ENCODE assay signal across 23 cellular contexts in genomic region chr20:62401331-62401779, GRCh38. TPM values are rescaled to one million over a fixed set of nuclear protein-coding genes. Genes with fewer than 3 reads are reported as not detected.
DNase-seq lines count a peak whose midpoint lies in the region; ATAC-seq, FAIRE-seq and TF ChIP-seq lines count a peak whose summit lies in the region.
"Had no signal": no experiment of that assay in that cellular context is flagged by ENCODE, and none has a peak within 500 bp of the region (broad histone marks: within the 10 kb centered on the region; RNA-seq: fewer than 3 reads in every experiment).

No MANE protein-coding gene starts in this region.

- H3K4me3 Mint-ChIP-seq in H9 = no peak overlapping the region
- H3K4me3 Mint-ChIP-seq: activated naive CD8-positive, alpha-beta T cell treated with anti-CD3 and anti-CD28 coated beads for 36 hours; activated T-cell treated with anti-CD3 and anti-CD28 coated beads, Interleukin-2, amount 50 U/mL, for 72 hours; immature natural killer cell; stimulated activated naive B cell treated with anti-CD40 and anti-IgM and Interleukin-4, amounts not matched to agents 10 μg/mL and 1 μg/mL and 100 μg/mL, for 72 hours had no signal

- POLR2A ChIA-PET in A549 (lab: Yijun Ruan, JAX) = interaction anchor here (0.6 to 1.6 kb wide), 2 partner anchors 15 to 1224 kb away, joined by 3 to 11 read pairs; partner anchors contain the start of gene RPS21

- no peak overlapping the region for H3K56ac ChIP-seq in H9 (ENCODE audit: insufficient read length, low read depth, low read length)

- H2BK20ac ChIP-seq in H9 (ENCODE audit: low read depth, low read length, poor library complexity, severe bottlenecking) = no peak overlapping the region

- no peak overlapping the region for H3K18ac ChIP-seq in H9 (ENCODE audit: insufficient read length, low read depth, low read length)

- no peaks in the 10 kb centered on the region for H3K9me2 ChIP-seq in GM23248 (ENCODE audit: insufficient read depth)
- H3K9me2 ChIP-seq: SK-N-SH had no signal

- FAIRE-seq in A549 (lab: Jason Lieb, UNC) = no peak
- FAIRE-seq in bronchial epithelial cell (lab: Jason Lieb, UNC) = no peak
- no peak for FAIRE-seq in keratinocyte (lab: Jason Lieb, UNC)

- peak in 1 of 2 experiments; percentile 64; a peak in 3 of 6 replicates for ATAC-seq in A549
- no peak for ATAC-seq in mucosa of descending colon
- ATAC-seq: activated T-cell treated with anti-CD3 and anti-CD28 coated beads, Interleukin-2, amount 50 U/mL, for 72 hours; gastroesophageal sphincter had no signal

- H3K9me1 ChIP-seq in keratinocyte (ENCODE audit: control insufficient read depth, extremely low read depth, insufficient read depth, low read length) = no peaks in the 10 kb centered on the region

- in situ Hi-C loops in GM23248 (cut with MboI) = no loop called here

- no peaks in the 10 kb centered on the region for H3K27me3 ChIP-seq in H9 (ENCODE audit: insufficient read depth, low read length)
- H3K27me3 ChIP-seq in bronchial epithelial cell (ENCODE audit: control insufficient read depth, insufficient read depth, low read length) = no peaks in the 10 kb centered on the region
- H3K27me3 ChIP-seq in keratinocyte (ENCODE audit: control insufficient read depth, extremely low read depth, insufficient read depth, low read length) = no peaks in the 10 kb centered on the region
- H3K27me3 ChIP-seq in GM23248 (replicated peaks; ENCODE audit: insufficient read depth) = no peaks in the 10 kb centered on the region
- H3K27me3 ChIP-seq: gastroesophageal sphincter, upper lobe of left lung had no signal

- H3K27me3 Mint-ChIP-seq in H9 (ENCODE audit: low read depth) = no peaks in the 10 kb centered on the region
- H3K27me3 Mint-ChIP-seq: activated naive CD8-positive, alpha-beta T cell treated with anti-CD3 and anti-CD28 coated beads for 36 hours; stimulated activated naive B cell treated with anti-CD40 and anti-IgM and Interleukin-4, amounts not matched to agents 10 μg/mL and 1 μg/mL and 100 μg/mL, for 72 hours had no signal

- H3K4me1 ChIP-seq in A549 (peaks cover 11% of the 10 kb centered on the region), H9 (ENCODE audit: insufficient read depth, low read length) (no peaks in the 10 kb centered on the region), keratinocyte (ENCODE audit: control insufficient read depth, extremely low read depth, insufficient read depth, low read length) (peaks cover 3% of the 10 kb centered on the region), mucosa of descending colon (ENCODE audit: low read depth) (peaks cover 11% of the 10 kb centered on the region), GM23248 (ENCODE audit: insufficient read depth) (no peaks in the 10 kb centered on the region)

- no peak overlapping the region for H3K4ac ChIP-seq in H9 (ENCODE audit: low read depth, low read length)

- no peaks in the 10 kb centered on the region for H3K79me1 ChIP-seq in H9 (ENCODE audit: insufficient read depth, low read depth, low read length, poor library complexity, severe bottlenecking)

- peaks cover 8% of the 10 kb centered on the region for H4K20me1 ChIP-seq in H9 (ENCODE audit: control insufficient read depth, insufficient read depth, insufficient read length)
- no peaks in the 10 kb centered on the region for H4K20me1 ChIP-seq in keratinocyte (ENCODE audit: control insufficient read depth, extremely low read depth, insufficient read depth, low read length)
- H4K20me1 ChIP-seq in GM23248 (ENCODE audit: insufficient read depth) = no peaks in the 10 kb centered on the region

- TF ChIP-seq POLR2A in A549 (IDR thresholded peaks at IDR 0.05; ENCODE audit: low read length) = no peak

- H3K4me3 ChIP-seq in A549 = no peak overlapping the region
- H3K4me3 ChIP-seq in bronchial epithelial cell (ENCODE audit: low read depth, low read length) = no peak overlapping the region
- no peak overlapping the region for H3K4me3 ChIP-seq in keratinocyte (ENCODE audit: control insufficient read depth in 2 of 3, extremely low read depth in 1 of 3, insufficient read depth in 2 of 3, low read depth in 1 of 3, low read length in 3 of 3)
- H3K4me3 ChIP-seq in mucosa of descending colon = no peak overlapping the region
- no peak overlapping the region for H3K4me3 ChIP-seq in GM23248
- H3K4me3 ChIP-seq in foreskin fibroblast (ENCODE audit: low read depth in 1 of 2, low read length in 2 of 2) = no peak overlapping the region
- H3K4me3 ChIP-seq: gastroesophageal sphincter, skin epidermis, upper lobe of left lung had no signal

- H3K4me1 Mint-ChIP-seq in H9 = peaks cover 9 to 18% of the 10 kb centered on the region in 2 experiments

- H3K27ac ChIP-seq in A549 = no peak overlapping the region
- no peak overlapping the region for H3K27ac ChIP-seq in H9 (ENCODE audit: insufficient read length, low read depth, low read length)
- H3K27ac ChIP-seq in keratinocyte (ENCODE audit: control insufficient read depth, insufficient read depth, low read length) = no peak overlapping the region
- H3K27ac ChIP-seq in GM23248 = no peak overlapping the region
- H3K27ac ChIP-seq: gastroesophageal sphincter, HL-60, skin epidermis, upper lobe of left lung had no signal

- H3K23ac ChIP-seq in H9 (ENCODE audit: insufficient read length, low read depth, low read length) = no peak overlapping the region

- peaks cover 3 to 6% of the 10 kb centered on the region in 2 experiments; a peak in 3 of 5 replicates for H3K9me3 Mint-ChIP-seq in H9
- H3K9me3 Mint-ChIP-seq: activated naive CD8-positive, alpha-beta T cell treated with anti-CD3 and anti-CD28 coated beads for 36 hours; immature natural killer cell had no signal

- no peak for TF ChIP-seq RAD21 in A549 (conservative IDR thresholded peaks at IDR 0.05 in 1 of 2, IDR thresholded peaks at IDR 0.05 in 1 of 2)

- TF ChIP-seq CTCF in A549 (IDR thresholded peaks at IDR 0.05) = peak; percentile 18; the same call in 1 of the 3 replicates
- TF ChIP-seq CTCF in H9 (conservative IDR thresholded peaks at IDR 0.05) = peak; percentile 76
- TF ChIP-seq CTCF in bronchial epithelial cell (IDR thresholded peaks at IDR 0.05; ENCODE audit: insufficient read depth, low read length, severe bottlenecking) = peak; percentile 41
- TF ChIP-seq CTCF in keratinocyte (optimal IDR thresholded peaks at IDR 0.05 in 1 of 3, IDR thresholded peaks at IDR 0.05 in 1 of 3, conservative IDR thresholded peaks at IDR 0.05 in 1 of 3; ENCODE audit: extremely low read depth in 1 of 3, insufficient read depth in 2 of 3, low read length in 3 of 3) = peak; percentile 28 to 61 (median 40)
- TF ChIP-seq CTCF in mucosa of descending colon (IDR thresholded peaks at IDR 0.05) = no peak
- no peak for TF ChIP-seq CTCF in foreskin fibroblast (IDR thresholded peaks at IDR 0.05; ENCODE audit: low read depth, low read length)

- intact Hi-C loops in mucosa of descending colon (cut with DNase I, micrococcal nuclease) = no loop called here

- no peak overlapping the region for H4K5ac ChIP-seq in H9 (ENCODE audit: insufficient read length, low read depth, low read length)

- no peak overlapping the region for H2BK15ac ChIP-seq in H9 (ENCODE audit: low read depth, low read length)

- no peak overlapping the region for H4K8ac ChIP-seq in H9 (replicated peaks; ENCODE audit: insufficient read length, low read depth, low read length)

- H3K27ac Mint-ChIP-seq in H9 = no peak overlapping the region
- H3K27ac Mint-ChIP-seq: activated naive CD8-positive, alpha-beta T cell treated with anti-CD3 and anti-CD28 coated beads for 36 hours; stimulated activated naive B cell treated with anti-CD40 and anti-IgM and Interleukin-4, amounts not matched to agents 10 μg/mL and 1 μg/mL and 100 μg/mL, for 72 hours had no signal

- H3K4me2 ChIP-seq in A549 (no peak overlapping the region), H9 (ENCODE audit: insufficient read depth, insufficient read length, low read length) (no peak overlapping the region), keratinocyte (ENCODE audit: control insufficient read depth, extremely low read depth, insufficient read depth, low read depth, low read length) (no peak overlapping the region), GM23248 (ENCODE audit: unreplicated experiment) (no peak overlapping the region)
- H3K4me2 ChIP-seq: SK-N-SH had no signal

- no peak overlapping the region for H2BK5ac ChIP-seq in H9 (ENCODE audit: insufficient read length, low read length)

- no peak overlapping the region for H2BK120ac ChIP-seq in H9 (ENCODE audit: low read depth, low read length, poor library complexity, severe bottlenecking)

- no peaks in the 10 kb centered on the region for H3K79me2 ChIP-seq in H9 (ENCODE audit: insufficient read depth, low read length)
- H3K79me2 ChIP-seq in keratinocyte (ENCODE audit: control insufficient read depth, insufficient read depth, low read length) = peaks cover 4% of the 10 kb centered on the region
- no peaks in the 10 kb centered on the region for H3K79me2 ChIP-seq in GM23248 (ENCODE audit: insufficient read depth)

- peak; percentile 35 to 61 for DNase-seq in A549 (ENCODE audit: low read depth in 1 of 2, low spot score in 1 of 2)
- DNase-seq in H9 = peak; percentile 85
- no peak for DNase-seq in bronchial epithelial cell (ENCODE audit: low read depth)
- no peak for DNase-seq in keratinocyte (ENCODE audit: low read depth, low spot score)
- DNase-seq in activated CD8-positive, alpha-beta memory T cell treated with anti-CD3 and anti-CD28 coated beads, Interleukin-2, amount 50 U/mL, for 48 hours = no peak
- no peak for DNase-seq in mucosa of descending colon
- DNase-seq in GM23248 = no peak
- DNase-seq in foreskin fibroblast = no peak
- DNase-seq: activated CD4-positive, alpha-beta T cell treated with anti-CD3 and anti-CD28 coated beads, Interleukin-2, amount 50 U/mL, for 48 hours; activated naive CD8-positive, alpha-beta T cell treated with anti-CD3 and anti-CD28 coated beads for 36 hours; activated T-cell treated with anti-CD3 and anti-CD28 coated beads, Interleukin-2, amount 50 U/mL, for 72 hours; caudate nucleus; effector memory CD4-positive, alpha-beta T cell; immature natural killer cell; NCI-H226; SK-N-SH; stimulated activated naive B cell treated with anti-CD40 and anti-IgM and Interleukin-4, amounts not matched to agents 10 μg/mL and 1 μg/mL and 100 μg/mL, for 72 hours had no signal

- no peaks in the 10 kb centered on the region for H3K9me3 ChIP-seq in A549
- H3K9me3 ChIP-seq in H9 (ENCODE audit: control insufficient read depth, low read depth, low read length) = no peaks in the 10 kb centered on the region
- H3K9me3 ChIP-seq in keratinocyte (ENCODE audit: control insufficient read depth, low read depth, low read length) = no peaks in the 10 kb centered on the region
- H3K9me3 ChIP-seq in mucosa of descending colon = no peaks in the 10 kb centered on the region
- H3K9me3 ChIP-seq in GM23248 (ENCODE audit: low read depth) = no peaks in the 10 kb centered on the region
- H3K9me3 ChIP-seq: gastroesophageal sphincter, SK-N-SH, upper lobe of left lung had no signal

- peaks cover 2% of the 10 kb centered on the region for H3K23me2 ChIP-seq in H9 (ENCODE audit: insufficient read length, low read depth, low read length, poor library complexity, severe bottlenecking)

- no peak overlapping the region for H3T11ph ChIP-seq in H9 (ENCODE audit: low read length)

- H3F3A ChIP-seq in GM23248 (ENCODE audit: insufficient read depth) = no peaks in the 10 kb centered on the region

- CTCF ChIA-PET in A549 (lab: Yijun Ruan, JAX) = interaction anchor here (0.6 to 4.6 kb wide), 11 partner anchors 8 to 215 kb away, joined by 3 to 38 read pairs (median 4); partner anchors contain the start of gene ADRM1

- H3K36me3 Mint-ChIP-seq in H9 (ENCODE audit: insufficient read depth in 1 of 3, low read depth in 3 of 3) = peaks cover 0 to 11% (median 8%) of the 10 kb centered on the region in 3 experiments; a peak in 6 of 7 replicates

- no peak overlapping the region for H3K9ac ChIP-seq in H9 (ENCODE audit: extremely low read depth, insufficient read length, low read length)
- H3K9ac ChIP-seq in keratinocyte (ENCODE audit: control insufficient read depth, extremely low read depth, insufficient read depth, low read length) = no peak overlapping the region
- no peak overlapping the region for H3K9ac ChIP-seq in GM23248
- H3K9ac ChIP-seq: SK-N-SH had no signal

- dilution Hi-C loops in keratinocyte (cut with MboI; ENCODE audit: extremely low pct_ligation_motif_present, low sequenced_read_pairs) = no loop called here

- H2BK12ac ChIP-seq in H9 (ENCODE audit: insufficient read length, low read depth, low read length) = no peak overlapping the region

- no peak for TF ChIP-seq EP300 in A549 (IDR thresholded peaks at IDR 0.05)

- H3K36me3 ChIP-seq in bronchial epithelial cell (ENCODE audit: control insufficient read depth, insufficient read depth, low read length) = no peaks in the 10 kb centered on the region
- peaks cover 0 to 1% of the 10 kb centered on the region in 2 experiments for H3K36me3 ChIP-seq in keratinocyte (ENCODE audit: control insufficient read depth in 2 of 2, extremely low read depth in 1 of 2, insufficient read depth in 2 of 2, low read length in 2 of 2)
- H3K36me3 ChIP-seq in mucosa of descending colon (ENCODE audit: low read depth) = no peaks in the 10 kb centered on the region
- no peaks in the 10 kb centered on the region for H3K36me3 ChIP-seq in GM23248 (ENCODE audit: low read depth)

- H2AFZ ChIP-seq in H9 (ENCODE audit: low read length) (no peak overlapping the region), keratinocyte (ENCODE audit: control insufficient read depth, low read length) (no peak overlapping the region), GM23248 (no peak overlapping the region)

- 64% methylated on average over 16 of the region's 21 CpGs for WGBS in A549 (ENCODE audit: missing lambda C conversion rate)
- no CpG with 5 or more reads among the region's 21 CpGs for WGBS in H9 (ENCODE audit: extremely low coverage, insufficient read length, low lambda C conversion rate)
- WGBS in GM23248 (ENCODE audit: low coverage in 1 of 2, low lambda C conversion rate in 2 of 2, missing lambda C conversion rate in 2 of 2), 2 experiments = 85 to 87% methylated on average over 21 of the region's 21 CpGs

- no peak overlapping the region for H2AK5ac ChIP-seq in H9 (ENCODE audit: insufficient read length, low read length)

- H3K14ac ChIP-seq in H9 (ENCODE audit: insufficient read depth, low read length) = no peak overlapping the region

- H4K91ac ChIP-seq in H9 (ENCODE audit: insufficient read length, low read depth, low read length) = no peak overlapping the region

RNA-seq across cellular contexts. Expression of gene CABLES2, which starts 5.7 kb away (rescaled TPM):
- polyA plus RNA-seq in A549 (2011; rRNA removed) = 3.9 and 5.0 TPM in 2 replicates
- 5.9 and 7.3 TPM in 2 replicates for polyA plus RNA-seq in A549 (2012; cell fraction: cytosol; rRNA removed)
- 9.4 and 10.5 TPM in 2 replicates for polyA plus RNA-seq in A549 (2012; cell fraction: nucleus; rRNA removed)
- polyA plus RNA-seq in A549 (2017; fragmentation: RNase III; extraction: RNeasy Plus Mini Kit Qiagen cat#74134 plus additional on column Dnase treatment) = 5.6 to 7.7 TPM (median 6.6 TPM) in 3 replicates
- 6.1 and 7.1 TPM in 2 replicates for polyA minus RNA-seq in A549 (2011; rRNA and poly(A)+ RNA removed)
- 10.8 and 11.0 TPM in 2 replicates for total RNA-seq in H9 (2021)
- 0.51 and 1.3 TPM in 2 replicates for total RNA-seq in bronchial epithelial cell
- polyA plus RNA-seq in keratinocyte = 1.9 to 4.6 TPM (median 2.2 TPM) in 3 replicates
- 2.3 TPM for polyA plus RNA-seq in keratinocyte (2011; ENCODE audit: low read depth)
- polyA plus RNA-seq in keratinocyte (2011; cell fraction: cytosol; rRNA removed) = 2.5 and 3.3 TPM in 2 replicates
- polyA plus RNA-seq in keratinocyte (2011; cell fraction: nucleus; rRNA removed) = 3.8 and 4.1 TPM in 2 replicates
- 2.5 and 4.4 TPM in 2 replicates for polyA plus RNA-seq in keratinocyte (2012; ENCODE audit: low replicate concordance)
- polyA minus RNA-seq in keratinocyte = 3.0 to 5.1 TPM (median 3.0 TPM) in 3 replicates
- polyA minus RNA-seq in keratinocyte (2011; cell fraction: cytosol; rRNA and poly(A)+ RNA removed) = 3.1 TPM
- polyA minus RNA-seq in keratinocyte (2011; cell fraction: nucleus; rRNA and poly(A)+ RNA removed) = 2.1 and 2.3 TPM in 2 replicates
- total RNA-seq in mucosa of descending colon = 1 to 10 TPM; 5.4 to 9.3 (median 6.6) TPM
- 3.0 and 7.3 TPM in 2 replicates for total RNA-seq in GM23248 (2014; rRNA removed; shearing (Covaris generic))
- polyA plus RNA-seq in GM23248 (2016; fragmentation: Nextera tagmentation; extraction: Ambion mirVana) = 0.66 and 0.82 TPM in 2 replicates

RNA-seq across cellular contexts. Expression of gene RPS21, which starts 14.5 kb away (rescaled TPM):
- polyA plus RNA-seq in A549 (2011; rRNA removed) = 3,697 and 4,026 TPM in 2 replicates
- 8,308 and 13,239 TPM in 2 replicates for polyA plus RNA-seq in A549 (2012; cell fraction: cytosol; rRNA removed)
- 5,168 and 6,855 TPM in 2 replicates for polyA plus RNA-seq in A549 (2012; cell fraction: nucleus; rRNA removed)
- polyA plus RNA-seq in A549 (2017; fragmentation: RNase III; extraction: RNeasy Plus Mini Kit Qiagen cat#74134 plus additional on column Dnase treatment) = 2,862 to 2,938 TPM (median 2,871 TPM) in 3 replicates
- polyA minus RNA-seq in A549 (2011; rRNA and poly(A)+ RNA removed) = 804 and 936 TPM in 2 replicates
- 1,715 and 1,736 TPM in 2 replicates for total RNA-seq in H9 (2021)
- 1,471 and 1,737 TPM in 2 replicates for total RNA-seq in bronchial epithelial cell
- 2,971 to 5,490 TPM (median 3,874 TPM) in 3 replicates for polyA plus RNA-seq in keratinocyte
- polyA plus RNA-seq in keratinocyte (2011; ENCODE audit: low read depth) = 984 TPM
- polyA plus RNA-seq in keratinocyte (2011; cell fraction: cytosol; rRNA removed) = 1,407 and 2,786 TPM in 2 replicates
- 1,324 and 1,818 TPM in 2 replicates for polyA plus RNA-seq in keratinocyte (2011; cell fraction: nucleus; rRNA removed)
- polyA plus RNA-seq in keratinocyte (2012; ENCODE audit: low replicate concordance) = 3,853 and 4,653 TPM in 2 replicates
- polyA minus RNA-seq in keratinocyte = 724 to 1,431 TPM (median 1,117 TPM) in 3 replicates
- 1,444 TPM for polyA minus RNA-seq in keratinocyte (2011; cell fraction: cytosol; rRNA and poly(A)+ RNA removed)
- polyA minus RNA-seq in keratinocyte (2011; cell fraction: nucleus; rRNA and poly(A)+ RNA removed) = 353 and 441 TPM in 2 replicates
- total RNA-seq in mucosa of descending colon = 1,000 to 10,000 TPM; 1,171 to 1,284 (median 1,191) TPM
- 1,039 and 1,622 TPM in 2 replicates for total RNA-seq in GM23248 (2014; rRNA removed; shearing (Covaris generic))
- 566 and 639 TPM in 2 replicates for polyA plus RNA-seq in GM23248 (2016; fragmentation: Nextera tagmentation; extraction: Ambion mirVana)

RNA-seq across cellular contexts. Expression of gene RBBP8NL, which starts 26.0 kb away (rescaled TPM):
- polyA plus RNA-seq in A549 (2011; rRNA removed) (not detected in 2 replicates), A549 (2017; fragmentation: RNase III; extraction: RNeasy Plus Mini Kit Qiagen cat#74134 plus additional on column Dnase treatment) (not detected in 3 replicates), keratinocyte (0.05 to 0.26 TPM (median 0.13 TPM) in 3 replicates), GM23248 (2016; fragmentation: Nextera tagmentation; extraction: Ambion mirVana) (not detected in 2 replicates)
- not detected in 2 replicates for polyA plus RNA-seq in A549 (2012; cell fraction: cytosol; rRNA removed)
- not detected in 2 replicates for polyA plus RNA-seq in A549 (2012; cell fraction: nucleus; rRNA removed)
- not detected in 2 replicates for polyA minus RNA-seq in A549 (2011; rRNA and poly(A)+ RNA removed)
- total RNA-seq in H9 (2021) (0.20 and 0.28 TPM in 2 replicates), bronchial epithelial cell (under 0.01 and 1.0 TPM in 2 replicates), mucosa of descending colon (1 to 10 TPM; 2.3 to 7.0 (median 5.1) TPM)
- polyA plus RNA-seq in keratinocyte (2011; ENCODE audit: low read depth) = 0.27 TPM
- 0.02 and 0.06 TPM in 2 replicates for polyA plus RNA-seq in keratinocyte (2011; cell fraction: cytosol; rRNA removed)
- polyA plus RNA-seq in keratinocyte (2011; cell fraction: nucleus; rRNA removed) = 0.08 and 0.28 TPM in 2 replicates
- 0.07 and 0.23 TPM in 2 replicates for polyA plus RNA-seq in keratinocyte (2012; ENCODE audit: low replicate concordance)
- polyA minus RNA-seq in keratinocyte = not detected in 3 replicates
- polyA minus RNA-seq in keratinocyte (2011; cell fraction: cytosol; rRNA and poly(A)+ RNA removed) = not detected
- polyA minus RNA-seq in keratinocyte (2011; cell fraction: nucleus; rRNA and poly(A)+ RNA removed) = 0.21 TPM in 1 of 2 replicates, not detected in the other
- total RNA-seq in GM23248 (2014; rRNA removed; shearing (Covaris generic)) = not detected in 2 replicates
- total RNA-seq: activated naive CD8-positive, alpha-beta T cell treated with anti-CD3 and anti-CD28 coated beads for 36 hours; activated T-cell treated with anti-CD3 and anti-CD28 coated beads, Interleukin-2, amount 50 U/mL, for 72 hours; osteoblast had no signal
- polyA plus RNA-seq: AG04450, immature natural killer cell, SK-N-SH had no signal

RNA-seq across cellular contexts. Expression of gene LAMA5, which starts 34.2 kb away (rescaled TPM):
- 20.4 and 31.6 TPM in 2 replicates for polyA plus RNA-seq in A549 (2011; rRNA removed)
- 91.5 and 122 TPM in 2 replicates for polyA plus RNA-seq in A549 (2012; cell fraction: cytosol; rRNA removed)
- 829 and 950 TPM in 2 replicates for polyA plus RNA-seq in A549 (2012; cell fraction: nucleus; rRNA removed)
- 196 to 212 TPM (median 202 TPM) in 3 replicates for polyA plus RNA-seq in A549 (2017; fragmentation: RNase III; extraction: RNeasy Plus Mini Kit Qiagen cat#74134 plus additional on column Dnase treatment)
- 26.9 and 28.7 TPM in 2 replicates for polyA minus RNA-seq in A549 (2011; rRNA and poly(A)+ RNA removed)
- 200 and 201 TPM in 2 replicates for total RNA-seq in H9 (2021)
- total RNA-seq in bronchial epithelial cell = 61.6 and 99.5 TPM in 2 replicates
- polyA plus RNA-seq in keratinocyte = 6.9 to 17.9 TPM (median 8.7 TPM) in 3 replicates
- 51.0 TPM for polyA plus RNA-seq in keratinocyte (2011; ENCODE audit: low read depth)
- polyA plus RNA-seq in keratinocyte (2011; cell fraction: cytosol; rRNA removed) = 1.6 and 8.1 TPM in 2 replicates
- 101 and 177 TPM in 2 replicates for polyA plus RNA-seq in keratinocyte (2011; cell fraction: nucleus; rRNA removed)
- polyA plus RNA-seq in keratinocyte (2012; ENCODE audit: low replicate concordance) = 54.5 and 61.7 TPM in 2 replicates
- 24.2 to 50.5 TPM (median 24.6 TPM) in 3 replicates for polyA minus RNA-seq in keratinocyte
- 43.2 TPM for polyA minus RNA-seq in keratinocyte (2011; cell fraction: cytosol; rRNA and poly(A)+ RNA removed)
- 183 and 196 TPM in 2 replicates for polyA minus RNA-seq in keratinocyte (2011; cell fraction: nucleus; rRNA and poly(A)+ RNA removed)
- 100 to 1,000 TPM in 1 of 3 donors, 10 to 100 TPM in 2; 21.8 to 335 (median 40.7) TPM for total RNA-seq in mucosa of descending colon
- total RNA-seq in GM23248 (2014; rRNA removed; shearing (Covaris generic)) = 4.5 and 13.9 TPM in 2 replicates
- polyA plus RNA-seq in GM23248 (2016; fragmentation: Nextera tagmentation; extraction: Ambion mirVana) = 4.3 and 6.0 TPM in 2 replicates

Comparison
In these comparisons a context has a peak if more than half of its experiments do, and no peak if none do; other contexts are left out.
1. DNase-seq: peak in A549 (2 of 2) and H9 (single experiment); none in bronchial epithelial cell (single experiment), keratinocyte (single experiment), activated CD8-positive, alpha-beta memory T cell treated with anti-CD3 and anti-CD28 coated beads, Interleukin-2, amount 50 U/mL, for 48 hours (single experiment), mucosa of descending colon (0 of 3), GM23248 (single experiment) and foreskin fibroblast (0 of 2).
2. CTCF ChIP-seq: peak in A549 (single experiment), H9 (single experiment), bronchial epithelial cell (single experiment) and keratinocyte (3 of 3); none in mucosa of descending colon (single experiment) and foreskin fibroblast (single experiment).